ENCODE assay signal across 10 cellular contexts in genomic region chr16:46757339-46758050, GRCh38. TPM values are rescaled to one million over a fixed set of nuclear protein-coding genes. Genes with fewer than 3 reads are reported as not detected.
A peak's percentile ranks its signal among the peaks of the same experiment; 100 is the strongest.
DNase-seq lines count a peak whose midpoint lies in the region; ATAC-seq and TF ChIP-seq lines count a peak whose summit lies in the region.
"Had no signal": no experiment of that assay in that cellular context is flagged by ENCODE, and none has a peak within 500 bp of the region (broad histone marks: within the 10 kb centered on the region; RNA-seq: fewer than 3 reads in every experiment).

No MANE protein-coding gene starts in this region.

- DNase-seq in HT-29 (ENCODE audit: low spot score), result peak; percentile 8
- DNase-seq in heart left ventricle, result peak; percentile 84 to 94 (median 88)
- DNase-seq in SKM-1 treated with dmso at 0.1 percent for 144 hours (lab: John Stamatoyannopoulos, UW; ENCODE audit: unreplicated experiment), result no peak
- no peak for DNase-seq in activated T-cell treated with anti-CD3 and anti-CD28 coated beads, Interleukin-2, amount 50 U/mL, for 4 hours
- DNase-seq: stimulated activated naive B cell treated with anti-CD40 and anti-IgM and Interleukin-4, amounts not matched to agents 10 μg/mL and 1 μg/mL and 100 μg/mL, for 72 hours had no signal

- H3K9me3 ChIP-seq in OCI-LY1 (ENCODE audit: low read length), result no peaks in the 10 kb centered on the region
- no peaks in the 10 kb centered on the region for H3K9me3 ChIP-seq in heart left ventricle
- H3K9me3 ChIP-seq in skeletal muscle tissue (ENCODE audit: control insufficient read depth in 3 of 3, low read length in 3 of 3), result no peaks in the 10 kb centered on the region

- H3K9ac ChIP-seq in OCI-LY1 (ENCODE audit: low read length), result 0 out of 2 replicates have a peak overlapping the region, but pooled peaks have one; percentile 3
- peak overlapping the region; percentile 32 to 81 (median 43) for H3K9ac ChIP-seq in skeletal muscle tissue (ENCODE audit: low read depth in 1 of 3, low read length in 3 of 3)

- H3K9me2 ChIP-seq in OCI-LY1 (ENCODE audit: low read depth, low read length), result no peaks in the 10 kb centered on the region

- no peaks in the 10 kb centered on the region; the same call in 1 of the 2 replicates for H3F3A ChIP-seq in OCI-LY1 (ENCODE audit: insufficient read depth, low read length)

- H3K9me3 Mint-ChIP-seq in activated T-cell treated with anti-CD3 and anti-CD28 coated beads, Interleukin-2, amount 50 U/mL, for 4 hours, result no peaks in the 10 kb centered on the region
- H3K9me3 Mint-ChIP-seq: activated T-helper 17 cell treated with anti-CD3 and anti-CD28 coated beads, Interleukin-2, amount 50 U/mL, for 72 hours; dendritic cell treated with granulocyte-macrophage colony-stimulating factor and Interleukin-4, amounts not matched to agents 40 ng/mL and 50 ng/mL, for 4 days; stimulated activated naive B cell treated with anti-CD40 and anti-IgM and Interleukin-4, amounts not matched to agents 10 μg/mL and 1 μg/mL and 100 μg/mL, for 72 hours had no signal

- peaks cover 62% of the 10 kb centered on the region for H3K4me1 ChIP-seq in OCI-LY1 (ENCODE audit: insufficient read depth, low read length, severe bottlenecking)
- peaks cover 0 to 50% (median 5%) of the 10 kb centered on the region in 12 donors for H3K4me1 ChIP-seq in heart left ventricle
- H3K4me1 ChIP-seq in skeletal muscle tissue (ENCODE audit: control insufficient read depth in 3 of 3, insufficient read depth in 3 of 3, low read length in 3 of 3), result peaks cover 16 to 58% (median 45%) of the 10 kb centered on the region in 3 donors

- no peaks in the 10 kb centered on the region for H3K36me3 ChIP-seq in OCI-LY1 (ENCODE audit: insufficient read depth, low read length)
- no peaks in the 10 kb centered on the region for H3K36me3 ChIP-seq in heart left ventricle
- no peaks in the 10 kb centered on the region for H3K36me3 ChIP-seq in skeletal muscle tissue (ENCODE audit: control insufficient read depth in 3 of 3, insufficient read depth in 3 of 3, low read length in 3 of 3)

- peak; percentile 84 to 91 (median 89) for ATAC-seq in heart left ventricle
- no peak for ATAC-seq in activated T-cell treated with anti-CD3 and anti-CD28 coated beads, Interleukin-2, amount 50 U/mL, for 4 hours
- no peak for ATAC-seq in GM19397 (IDR thresholded peaks at IDR 0.05; ENCODE audit: unreplicated experiment)
- ATAC-seq: activated T-helper 17 cell treated with anti-CD3 and anti-CD28 coated beads, Interleukin-2, amount 50 U/mL, for 72 hours; stimulated activated naive B cell treated with anti-CD40 and anti-IgM and Interleukin-4, amounts not matched to agents 10 μg/mL and 1 μg/mL and 100 μg/mL, for 72 hours had no signal

- no peak for TF ChIP-seq POLR2A in heart left ventricle (IDR thresholded peaks at IDR 0.05)

- no peak overlapping the region for H3K4me2 ChIP-seq in OCI-LY1 (ENCODE audit: low read length)

- no peak for TF ChIP-seq CTCF in OCI-LY1 (IDR thresholded peaks at IDR 0.05; ENCODE audit: low read length)
- peak in 7 of 12 donors; percentile 15 to 49 (median 25) for TF ChIP-seq CTCF in heart left ventricle (IDR thresholded peaks at IDR 0.05)

- H3K36me3 Mint-ChIP-seq in activated T-cell treated with anti-CD3 and anti-CD28 coated beads, Interleukin-2, amount 50 U/mL, for 4 hours (ENCODE audit: insufficient read depth), result no peaks in the 10 kb centered on the region
- H3K36me3 Mint-ChIP-seq: stimulated activated naive B cell treated with anti-CD40 and anti-IgM and Interleukin-4, amounts not matched to agents 10 μg/mL and 1 μg/mL and 100 μg/mL, for 72 hours had no signal

- peaks cover 3% of the 10 kb centered on the region for H3K27me3 Mint-ChIP-seq in activated T-cell treated with anti-CD3 and anti-CD28 coated beads, Interleukin-2, amount 50 U/mL, for 4 hours (ENCODE audit: low read depth)

- no peak overlapping the region for H3K4me3 Mint-ChIP-seq in activated T-cell treated with anti-CD3 and anti-CD28 coated beads, Interleukin-2, amount 50 U/mL, for 4 hours
- H3K4me3 Mint-ChIP-seq: activated T-helper 17 cell treated with anti-CD3 and anti-CD28 coated beads, Interleukin-2, amount 50 U/mL, for 72 hours; dendritic cell treated with granulocyte-macrophage colony-stimulating factor and Interleukin-4, amounts not matched to agents 40 ng/mL and 50 ng/mL, for 4 days; stimulated activated naive B cell treated with anti-CD40 and anti-IgM and Interleukin-4, amounts not matched to agents 10 μg/mL and 1 μg/mL and 100 μg/mL, for 72 hours had no signal

- H3K4me3 ChIP-seq in OCI-LY1 (ENCODE audit: low read depth, low read length, poor library complexity, severe bottlenecking), result no peak overlapping the region
- H3K4me3 ChIP-seq in heart left ventricle, result peak overlapping the region in 8 of 12 donors; percentile 24 to 48 (median 36)
- H3K4me3 ChIP-seq in skeletal muscle tissue (ENCODE audit: low read length in 3 of 3), result peak overlapping the region; percentile 40 to 66 (median 61)

- WGBS in heart left ventricle, 4 donors, result 16 to 29% (median 19%) methylated on average over 11 to 21 of the region's 21 CpGs

- no peaks in the 10 kb centered on the region for H3K4me1 Mint-ChIP-seq in activated T-cell treated with anti-CD3 and anti-CD28 coated beads, Interleukin-2, amount 50 U/mL, for 4 hours (ENCODE audit: low read depth)
- H3K4me1 Mint-ChIP-seq: activated T-helper 17 cell treated with anti-CD3 and anti-CD28 coated beads, Interleukin-2, amount 50 U/mL, for 72 hours had no signal

- H3K27me3 ChIP-seq in OCI-LY1 (ENCODE audit: insufficient read depth, low read length), result no peaks in the 10 kb centered on the region
- H3K27me3 ChIP-seq in heart left ventricle, result peaks cover 0 to 9% (median 0%) of the 10 kb centered on the region in 9 donors
- peaks cover 0 to 2% (median 0%) of the 10 kb centered on the region in 3 donors for H3K27me3 ChIP-seq in skeletal muscle tissue (ENCODE audit: control insufficient read depth in 3 of 3, insufficient read depth in 3 of 3, low read length in 3 of 3)

- H3K27ac ChIP-seq in OCI-LY1 (ENCODE audit: low read depth, low read length, poor library complexity, severe bottlenecking) (peak overlapping the region; percentile 86), heart left ventricle (peak overlapping the region; percentile 62 to 97 (median 86)), skeletal muscle tissue (ENCODE audit: low read depth, low read length) (peak overlapping the region; percentile 83)

- H3K79me2 ChIP-seq in OCI-LY1 (ENCODE audit: insufficient read depth, low read length), result no peaks in the 10 kb centered on the region

- intact Hi-C loops in heart left ventricle (cut with DNase I), result loop anchor here in 5 of 10 donors (1.0 to 5.0 kb wide), 3 partner anchors 9 to 47 kb away; partner anchors contain the start of gene MYLK3 (in 3 of the 5)

- H4K20me1 ChIP-seq in OCI-LY1 (ENCODE audit: insufficient read depth, low read length), result no peaks in the 10 kb centered on the region

- no peak overlapping the region for H2AFZ ChIP-seq in OCI-LY1 (ENCODE audit: low read length)

RNA-seq across cellular contexts. Expression of gene MYLK3, which starts 9.4 kb away (rescaled TPM):
- 0.21 and 0.53 TPM in 2 replicates for total RNA-seq in HT-29 (2014; rRNA removed; shearing (Covaris generic))
- total RNA-seq in heart left ventricle (100 to 1,000 TPM; 169 to 374 (median 257) TPM), skeletal muscle tissue (13.6 TPM)
- 100 to 1,000 TPM in 1 of 2 donors, 10 to 100 TPM in 1; 76.4 to 133 TPM for polyA plus RNA-seq in heart left ventricle
- under 1 TPM; 0.19 to 0.90 (median 0.23) TPM for total RNA-seq in activated T-cell treated with anti-CD3 and anti-CD28 coated beads, Interleukin-2, amount 50 U/mL, for 4 hours

Comparison
In these comparisons a context has a peak if more than half of its experiments do, and no peak if none do; other contexts are left out.
1. DNase-seq: peak in HT-29 (single experiment) and heart left ventricle (5 of 5); none in SKM-1 treated with dmso at 0.1 percent for 144 hours (single experiment) and activated T-cell treated with anti-CD3 and anti-CD28 coated beads, Interleukin-2, amount 50 U/mL, for 4 hours (single experiment).
2. ATAC-seq: peak in heart left ventricle (4 of 4); none in activated T-cell treated with anti-CD3 and anti-CD28 coated beads, Interleukin-2, amount 50 U/mL, for 4 hours (0 of 2) and GM19397 (single experiment).
3. RNA of gene MYLK3, which starts 9.4 kb away (total RNA-seq): 169 to 374 TPM in heart left ventricle; 13.6 TPM in skeletal muscle tissue (single experiment), 0.21 to 0.53 TPM in HT-29 and 0.19 to 0.90 TPM in activated T-cell treated with anti-CD3 and anti-CD28 coated beads, Interleukin-2, amount 50 U/mL, for 4 hours; every median in the first group is over 10 times any median in the second.
4. Peak in every context shown above with its lines, with median percentiles within 50 percentile points of each other: H3K27ac ChIP-seq.